ENCODE assay signal across 14 cellular contexts in genomic region chr16:8194795-8195194, GRCh38.
A peak's percentile ranks its signal among the peaks of the same experiment; 100 is the strongest.
DNase-seq lines count a peak whose midpoint lies in the region; ATAC-seq, FAIRE-seq and TF ChIP-seq lines count a peak whose summit lies in the region.
"Had no signal": no experiment of that assay in that cellular context is flagged by ENCODE, and none has a peak within 500 bp of the region (broad histone marks: within the 10 kb centered on the region; RNA-seq: fewer than 3 reads in every experiment).

No MANE protein-coding gene starts in this region.

- H3K27ac ChIP-seq in OCI-LY1 (ENCODE audit: low read depth, low read length, poor library complexity, severe bottlenecking), result no peak overlapping the region

- no peaks in the 10 kb centered on the region for H3K9me3 ChIP-seq in Caco-2
- H3K9me3 ChIP-seq in OCI-LY1 (ENCODE audit: low read length), result no peaks in the 10 kb centered on the region

- H3K27ac Mint-ChIP-seq in Caco-2 (ENCODE audit: unreplicated experiment), result no peak overlapping the region
- no peak overlapping the region for H3K27ac Mint-ChIP-seq in natural killer cell treated with Interleukin-12 subunit alpha and Interleukin-12 subunit beta and Interleukin-15 and Interleukin-18, amount 100 ng/mL, for 72 hours
- H3K27ac Mint-ChIP-seq: activated T-cell treated with anti-CD3 and anti-CD28 coated beads, Interleukin-2, amount 50 U/mL, for 24 hours; stimulated activated naive B cell treated with anti-CD40 and anti-IgM and Interleukin-4, amounts not matched to agents 10 μg/mL and 1 μg/mL and 100 μg/mL, for 72 hours had no signal

- no TSS peak for BruUV-seq in Caco-2 (replicated peaks; lab: Mats Ljungman, UMichigan)

- H3K4me1 Mint-ChIP-seq in Caco-2 (ENCODE audit: low read depth, unreplicated experiment), result no peaks in the 10 kb centered on the region
- H3K4me1 Mint-ChIP-seq in natural killer cell treated with Interleukin-12 subunit alpha and Interleukin-12 subunit beta and Interleukin-15 and Interleukin-18, amount 100 ng/mL, for 72 hours (ENCODE audit: low read depth in 2 of 2), result no peaks in the 10 kb centered on the region
- H3K4me1 Mint-ChIP-seq: stimulated activated naive B cell treated with anti-CD40 and anti-IgM and Interleukin-4, amounts not matched to agents 10 μg/mL and 1 μg/mL and 100 μg/mL, for 72 hours had no signal

- peaks cover 6% of the 10 kb centered on the region for H3K27me3 Mint-ChIP-seq in Caco-2 (ENCODE audit: insufficient read depth, unreplicated experiment)
- no peaks in the 10 kb centered on the region for H3K27me3 Mint-ChIP-seq in natural killer cell treated with Interleukin-12 subunit alpha and Interleukin-12 subunit beta and Interleukin-15 and Interleukin-18, amount 100 ng/mL, for 72 hours
- H3K27me3 Mint-ChIP-seq: activated T-cell treated with anti-CD3 and anti-CD28 coated beads, Interleukin-2, amount 50 U/mL, for 24 hours; stimulated activated naive B cell treated with anti-CD40 and anti-IgM and Interleukin-4, amounts not matched to agents 10 μg/mL and 1 μg/mL and 100 μg/mL, for 72 hours had no signal

- peak; percentile 28 to 32 for TF ChIP-seq CTCF in Caco-2 (IDR thresholded peaks at IDR 0.05; ENCODE audit: insufficient read depth in 1 of 2, low read depth in 1 of 2, low read length in 1 of 2, severe bottlenecking in 1 of 2, unreplicated experiment in 1 of 2)
- TF ChIP-seq CTCF in OCI-LY1 (IDR thresholded peaks at IDR 0.05; ENCODE audit: low read length), result peak; percentile 59

- no peak for FAIRE-seq in H54 (lab: Jason Lieb, UNC)
- FAIRE-seq: GM18507 had no signal

- POLR2A ChIA-PET in Caco-2 (lab: Charles Lee), result no interaction called here

- H3F3A ChIP-seq in OCI-LY1 (ENCODE audit: insufficient read depth, low read length), result no peaks in the 10 kb centered on the region

- H2AFZ ChIP-seq in OCI-LY1 (ENCODE audit: low read length), result no peak overlapping the region

- no peak overlapping the region for H3K4me3 Mint-ChIP-seq in Caco-2 (ENCODE audit: unreplicated experiment)
- H3K4me3 Mint-ChIP-seq in natural killer cell treated with Interleukin-12 subunit alpha and Interleukin-12 subunit beta and Interleukin-15 and Interleukin-18, amount 100 ng/mL, for 72 hours, result no peak overlapping the region
- H3K4me3 Mint-ChIP-seq: activated T-cell treated with anti-CD3 and anti-CD28 coated beads, Interleukin-2, amount 50 U/mL, for 24 hours; stimulated activated naive B cell treated with anti-CD40 and anti-IgM and Interleukin-4, amounts not matched to agents 10 μg/mL and 1 μg/mL and 100 μg/mL, for 72 hours had no signal

- H3K4me3 ChIP-seq in Caco-2 (ENCODE audit: low read depth, low read length) (no peak overlapping the region), OCI-LY1 (ENCODE audit: low read depth, low read length, poor library complexity, severe bottlenecking) (no peak overlapping the region)

- intact Hi-C loops in Caco-2 (cut with micrococcal nuclease; ENCODE audit: unreplicated experiment), result no loop called here

- H3K4me1 ChIP-seq in Caco-2, result no peaks in the 10 kb centered on the region
- H3K4me1 ChIP-seq in OCI-LY1 (ENCODE audit: insufficient read depth, low read length, severe bottlenecking), result no peaks in the 10 kb centered on the region

- H3K27me3 ChIP-seq in Caco-2 (replicated peaks; ENCODE audit: control insufficient read depth, insufficient read depth, low read length) (no peaks in the 10 kb centered on the region), OCI-LY1 (ENCODE audit: insufficient read depth, low read length) (no peaks in the 10 kb centered on the region)

- H3K9me2 ChIP-seq in OCI-LY1 (ENCODE audit: low read depth, low read length), result no peaks in the 10 kb centered on the region

- no peak for ATAC-seq in HG02798 (IDR thresholded peaks at IDR 0.05; ENCODE audit: poor library complexity, unreplicated experiment)
- ATAC-seq in natural killer cell treated with Interleukin-12 subunit alpha and Interleukin-12 subunit beta and Interleukin-15 and Interleukin-18, amount 100 ng/mL, for 72 hours, result no peak
- ATAC-seq: stimulated activated naive B cell treated with anti-CD40 and anti-IgM and Interleukin-4, amounts not matched to agents 10 μg/mL and 1 μg/mL and 100 μg/mL, for 72 hours had no signal

- H3K36me3 ChIP-seq in Caco-2 (ENCODE audit: control insufficient read depth, insufficient read depth, low read length), result no peaks in the 10 kb centered on the region
- H3K36me3 ChIP-seq in OCI-LY1 (ENCODE audit: insufficient read depth, low read length), result no peaks in the 10 kb centered on the region

- no peaks in the 10 kb centered on the region for H3K36me3 Mint-ChIP-seq in Caco-2 (ENCODE audit: insufficient read depth, unreplicated experiment)
- H3K36me3 Mint-ChIP-seq in natural killer cell treated with Interleukin-12 subunit alpha and Interleukin-12 subunit beta and Interleukin-15 and Interleukin-18, amount 100 ng/mL, for 72 hours, result no peaks in the 10 kb centered on the region
- H3K36me3 Mint-ChIP-seq: stimulated activated naive B cell treated with anti-CD40 and anti-IgM and Interleukin-4, amounts not matched to agents 10 μg/mL and 1 μg/mL and 100 μg/mL, for 72 hours had no signal

- no peak for TF ChIP-seq POLR2A in H54 (IDR thresholded peaks at IDR 0.05; ENCODE audit: low read depth, low read length)

- no peak overlapping the region for H3K9ac ChIP-seq in OCI-LY1 (ENCODE audit: low read length)

- H4K20me1 ChIP-seq in OCI-LY1 (ENCODE audit: insufficient read depth, low read length), result no peaks in the 10 kb centered on the region

- CTCF ChIA-PET in Caco-2 (lab: Charles Lee), result interaction anchor here (0.5 to 1.1 kb wide), 3 partner anchors 17 to 1511 kb away, joined by 3 to 4 read pairs (median 3); no protein-coding TSS in a partner anchor

- H3K4me2 ChIP-seq in OCI-LY1 (ENCODE audit: low read length), result no peak overlapping the region

- DNase-seq in Caco-2 (peak in 1 of 2 experiments; percentile 20), H54 (ENCODE audit: insufficient read length, low spot score) (peak; percentile 4), iPS-NIHi7 (ENCODE audit: extremely low spot score) (peak; percentile 59), NCI-H774 (lab: John Stamatoyannopoulos, UW) (no peak), CD1c-positive myeloid dendritic cell (ENCODE audit: extremely low spot score) (no peak)
- DNase-seq in natural killer cell treated with Interleukin-12 subunit alpha and Interleukin-12 subunit beta and Interleukin-15 and Interleukin-18, amount 100 ng/mL, for 72 hours (ENCODE audit: low spot score), result no peak
- DNase-seq: activated T-cell treated with anti-CD3 and anti-CD28 coated beads, Interleukin-2, amount 50 U/mL, for 24 hours; COR-L47; NCI-H187 treated with DMSO at 0.1 percent for 48 hours; stimulated activated CD4-positive, alpha-beta T cell treated with anti-CD3 and anti-CD28 coated beads, Interleukin-1b, Interleukin-23, amount 100 ng/mL, for 48 hours; stimulated activated naive B cell treated with anti-CD40 and anti-IgM and Interleukin-4, amounts not matched to agents 10 μg/mL and 1 μg/mL and 100 μg/mL, for 72 hours had no signal

- no peaks in the 10 kb centered on the region for H3K9me3 Mint-ChIP-seq in Caco-2 (ENCODE audit: unreplicated experiment)
- peaks cover 16% of the 10 kb centered on the region for H3K9me3 Mint-ChIP-seq in natural killer cell treated with Interleukin-12 subunit alpha and Interleukin-12 subunit beta and Interleukin-15 and Interleukin-18, amount 100 ng/mL, for 72 hours

- no peaks in the 10 kb centered on the region for H3K79me2 ChIP-seq in OCI-LY1 (ENCODE audit: insufficient read depth, low read length)

Comparison
In these comparisons a context has a peak if more than half of its experiments do, and no peak if none do; other contexts are left out.
1. DNase-seq: peak in H54 (single experiment) and iPS-NIHi7 (single experiment); none in NCI-H774 (single experiment), CD1c-positive myeloid dendritic cell (single experiment) and natural killer cell treated with Interleukin-12 subunit alpha and Interleukin-12 subunit beta and Interleukin-15 and Interleukin-18, amount 100 ng/mL, for 72 hours (single experiment).